Comparison of ENCODE assay signal across 7 cellular contexts in the genomic region with DNA sequence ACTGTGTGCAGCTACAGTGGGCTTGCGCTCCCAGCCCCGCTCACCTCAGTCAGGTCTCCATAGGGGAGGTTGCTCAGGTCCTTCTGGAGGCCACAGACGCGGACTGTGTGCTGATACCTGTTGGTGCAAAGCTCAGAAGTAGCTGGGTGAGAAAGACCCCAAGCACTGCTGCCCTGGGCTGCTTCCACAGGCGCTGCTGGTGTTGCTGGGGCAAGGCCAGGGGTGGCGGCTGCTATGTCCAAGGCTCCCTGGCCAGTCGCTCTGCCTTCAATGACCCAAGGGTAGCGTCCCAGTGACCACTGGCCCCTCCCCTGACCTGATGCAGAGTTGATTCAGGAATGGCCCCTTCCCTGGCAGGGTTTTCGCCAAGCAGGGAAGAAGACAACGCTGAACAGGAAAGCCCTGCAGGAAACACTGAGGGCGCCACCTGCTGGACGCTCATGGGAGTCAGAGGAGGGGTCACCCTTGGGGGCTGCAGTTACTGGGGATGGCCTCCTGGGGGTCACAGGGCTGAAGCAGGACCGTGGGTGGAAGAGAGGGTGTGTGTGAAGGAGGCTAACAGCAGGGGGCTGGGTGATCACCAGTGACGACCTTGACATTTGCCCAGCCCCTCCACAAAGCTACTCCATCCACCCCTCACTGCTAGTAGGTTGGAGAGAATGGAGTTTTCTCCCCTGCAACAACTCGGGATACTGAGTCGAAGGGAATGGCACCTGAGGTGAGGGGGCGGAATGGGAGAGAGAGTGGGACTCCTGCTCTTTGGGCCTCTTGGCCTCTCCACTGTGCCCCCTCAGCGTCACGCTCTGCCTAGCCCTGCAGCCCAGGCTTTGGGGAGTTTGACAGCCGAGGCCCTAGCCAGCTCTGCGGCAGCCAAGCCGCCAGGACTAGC.
DNase-seq lines count a peak whose midpoint lies in the region; ATAC-seq, FAIRE-seq and TF ChIP-seq lines count a peak whose summit lies in the region.

No MANE protein-coding gene starts in this region.

- H3K36me3 Mint-ChIP-seq in nephron (ENCODE audit: low read depth), result no peaks in the 10 kb centered on the region

- H3K9me3 Mint-ChIP-seq in nephron, result no peaks in the 10 kb centered on the region

- no peak overlapping the region for H3K4me3 Mint-ChIP-seq in nephron

- DNase-seq in GM06990 (ENCODE audit: extremely low read depth, insufficient read length), result peak; percentile 65
- DNase-seq in NCI-H1092 treated with DMSO at 0.1 percent for 48 hours (lab: John Stamatoyannopoulos, UW), result peak; percentile 65
- DNase-seq in activated CD4-positive, alpha-beta T cell treated with anti-CD3 and anti-CD28 coated beads for 4 hours, result peak; percentile 20 to 37
- peak; percentile 29 for DNase-seq in effector CD8-positive, alpha-beta T cell (lab: John Stamatoyannopoulos, UW)
- DNase-seq in urothelium cell line (ENCODE audit: low spot score), result peak; percentile 55

- peak; percentile 78 for ATAC-seq in GM21723 (IDR thresholded peaks at IDR 0.05; ENCODE audit: unreplicated experiment)

- H3K4me3 ChIP-seq in GM06990 (replicated peaks; ENCODE audit: low read depth, low read length), result no peak overlapping the region

- peaks cover 6% of the 10 kb centered on the region for H3K4me1 Mint-ChIP-seq in nephron

- peaks cover 12% of the 10 kb centered on the region for H3K27me3 Mint-ChIP-seq in nephron (ENCODE audit: low read depth)

- no peaks in the 10 kb centered on the region for H3K36me3 ChIP-seq in GM06990 (ENCODE audit: control insufficient read depth, insufficient read depth, low read length)

- H3K27me3 ChIP-seq in GM06990 (replicated peaks; ENCODE audit: control insufficient read depth, insufficient read depth, low read length), result no peaks in the 10 kb centered on the region

- no peak for FAIRE-seq in urothelium cell line (lab: Jason Lieb, UNC)

- H3K27ac Mint-ChIP-seq in nephron, result no peak overlapping the region

- peak; percentile 92 for TF ChIP-seq CTCF in GM06990 (IDR thresholded peaks at IDR 0.05; ENCODE audit: insufficient read depth, low read length, poor library complexity, severe bottlenecking)
- TF ChIP-seq CTCF in nephron (IDR thresholded peaks at IDR 0.05; ENCODE audit: unreplicated experiment in 3 of 3), result peak; percentile 48 to 72 (median 61)
